8 cellular contexts compared by ENCODE assay signal in genomic region chr19:14529254-14530004, GRCh38. TPM values are rescaled to one million over a fixed set of nuclear protein-coding genes. Genes with fewer than 3 reads are reported as not detected.
A peak's percentile ranks its signal among the peaks of the same experiment; 100 is the strongest.
DNase-seq lines count a peak whose midpoint lies in the region; TF ChIP-seq lines count a peak whose summit lies in the region.

Gene TECR, plus strand, starts transcription at chr19:14529594. Its CDS starts 103 bp downstream, at chr19:14529697.

- POLR2A ChIA-PET in activated CD8-positive, alpha-beta memory T cell treated with anti-CD3 and anti-CD28 coated beads for 36 hours (lab: Charles Lee), result interaction anchor here (0.5 to 1.7 kb wide), 3 partner anchors 11 to 145 kb away, joined by 3 to 6 read pairs (median 4); partner anchors contain the start of gene DNAJB1

- TF ChIP-seq CTCF in GM20000 (IDR thresholded peaks at IDR 0.05; ENCODE audit: extremely low read depth, missing control alignments), result no peak

- peak; percentile 100 for DNase-seq in CMK (ENCODE audit: low read depth)
- DNase-seq in GM20000 (ENCODE audit: low spot score), result peak; percentile 96
- DNase-seq in HT-29 (ENCODE audit: low spot score), result peak; percentile 99
- peak; percentile 99 to 100 for DNase-seq in NOMO-1 (lab: John Stamatoyannopoulos, UW; ENCODE audit: unreplicated experiment in 2 of 2)
- DNase-seq in effector CD8-positive, alpha-beta T cell (lab: John Stamatoyannopoulos, UW), result peak; percentile 100
- DNase-seq in lung microvascular endothelial cell (ENCODE audit: low read depth in 2 of 2), result peak; percentile 100
- peak; percentile 100 for DNase-seq in stimulated activated CD4-positive, alpha-beta T cell treated with anti-CD3 and anti-CD28 coated beads, TNF-alpha, amount 100 ng/mL, for 48 hours (ENCODE audit: low read depth in 3 of 3)

- CTCF ChIA-PET in activated CD8-positive, alpha-beta memory T cell treated with anti-CD3 and anti-CD28 coated beads for 36 hours (lab: Charles Lee), result no interaction called here

RNA-seq across cellular contexts. Expression of gene TECR, which starts in this region (rescaled TPM):
- 117 and 146 TPM in 2 replicates for total RNA-seq in HT-29 (2014; rRNA removed; shearing (Covaris generic))
- 100 to 1,000 TPM; 117 to 122 TPM for total RNA-seq in activated CD8-positive, alpha-beta memory T cell treated with anti-CD3 and anti-CD28 coated beads for 36 hours
- 20.7 and 24.4 TPM in 2 replicates for total RNA-seq in lung microvascular endothelial cell

Comparison
In these comparisons a context has a peak if more than half of its experiments do, and no peak if none do; other contexts are left out.
1. Peak in every context shown above with its lines: DNase-seq.